ENCODE assay signal across 1 cellular context in the genomic region with DNA sequence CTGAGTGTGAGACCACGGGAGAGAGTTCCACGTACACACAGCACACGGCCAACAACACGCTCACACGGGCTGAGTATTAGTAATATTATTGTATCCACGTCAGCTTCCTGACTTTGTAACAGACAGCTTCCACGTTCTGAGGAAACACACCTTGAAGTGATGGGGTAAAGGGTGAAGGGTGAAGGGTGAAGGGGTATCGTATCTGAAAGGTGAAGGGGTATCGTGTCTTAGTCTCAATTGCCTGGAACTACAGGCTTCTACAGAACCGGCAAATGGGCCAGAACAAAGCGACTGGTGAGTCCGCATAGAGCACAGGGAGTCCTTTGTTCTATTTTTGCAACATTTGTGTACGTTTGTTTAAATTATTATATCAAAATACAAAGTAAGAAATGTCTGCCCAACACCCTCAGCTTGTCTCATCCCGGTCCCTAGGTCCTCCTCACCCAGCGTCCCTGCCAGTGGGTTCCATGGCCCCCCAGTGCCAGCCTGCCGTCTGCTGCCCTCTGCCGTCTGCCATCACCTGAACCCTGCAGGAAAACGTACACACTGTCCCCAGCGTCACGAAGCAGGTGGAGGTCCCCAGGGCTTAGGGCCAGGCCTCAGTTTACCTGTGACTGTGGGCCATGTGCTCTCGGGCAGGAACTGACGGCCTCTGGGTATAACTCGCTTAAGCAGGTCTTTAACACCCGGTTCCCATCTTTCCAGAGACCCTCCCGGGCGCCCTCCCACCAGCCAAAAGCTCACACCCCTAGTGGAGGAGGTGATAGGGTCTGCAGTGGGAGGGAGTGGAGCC.
TF ChIP-seq lines count a peak whose summit lies in the region.

No MANE protein-coding gene starts in this region.

TF ChIP-seq in HepG2, 621 proteins besides CTCF, POLR2A, EP300 and RAD21 (continued from another document and continues in another):
- TF ChIP-seq, protein P1, sequence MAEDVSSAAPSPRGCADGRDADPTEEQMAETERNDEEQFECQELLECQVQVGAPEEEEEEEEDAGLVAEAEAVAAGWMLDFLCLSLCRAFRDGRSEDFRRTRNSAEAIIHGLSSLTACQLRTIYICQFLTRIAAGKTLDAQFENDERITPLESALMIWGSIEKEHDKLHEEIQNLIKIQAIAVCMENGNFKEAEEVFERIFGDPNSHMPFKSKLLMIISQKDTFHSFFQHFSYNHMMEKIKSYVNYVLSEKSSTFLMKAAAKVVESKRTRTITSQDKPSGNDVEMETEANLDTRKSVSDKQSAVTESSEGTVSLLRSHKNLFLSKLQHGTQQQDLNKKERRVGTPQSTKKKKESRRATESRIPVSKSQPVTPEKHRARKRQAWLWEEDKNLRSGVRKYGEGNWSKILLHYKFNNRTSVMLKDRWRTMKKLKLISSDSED (CRISPR knock-in tag; IDR thresholded peaks at IDR 0.05): no peak
- no peak for TF ChIP-seq ZNF7 (CRISPR knock-in tag; IDR thresholded peaks at IDR 0.05)
- no peak for TF ChIP-seq MTF2 (CRISPR knock-in tag; IDR thresholded peaks at IDR 0.05; ENCODE audit: borderline replicate concordance)
- no peak for TF ChIP-seq KLF9 (CRISPR knock-in tag; IDR thresholded peaks at IDR 0.05; ENCODE audit: low read depth)
- TF ChIP-seq, protein P2, sequence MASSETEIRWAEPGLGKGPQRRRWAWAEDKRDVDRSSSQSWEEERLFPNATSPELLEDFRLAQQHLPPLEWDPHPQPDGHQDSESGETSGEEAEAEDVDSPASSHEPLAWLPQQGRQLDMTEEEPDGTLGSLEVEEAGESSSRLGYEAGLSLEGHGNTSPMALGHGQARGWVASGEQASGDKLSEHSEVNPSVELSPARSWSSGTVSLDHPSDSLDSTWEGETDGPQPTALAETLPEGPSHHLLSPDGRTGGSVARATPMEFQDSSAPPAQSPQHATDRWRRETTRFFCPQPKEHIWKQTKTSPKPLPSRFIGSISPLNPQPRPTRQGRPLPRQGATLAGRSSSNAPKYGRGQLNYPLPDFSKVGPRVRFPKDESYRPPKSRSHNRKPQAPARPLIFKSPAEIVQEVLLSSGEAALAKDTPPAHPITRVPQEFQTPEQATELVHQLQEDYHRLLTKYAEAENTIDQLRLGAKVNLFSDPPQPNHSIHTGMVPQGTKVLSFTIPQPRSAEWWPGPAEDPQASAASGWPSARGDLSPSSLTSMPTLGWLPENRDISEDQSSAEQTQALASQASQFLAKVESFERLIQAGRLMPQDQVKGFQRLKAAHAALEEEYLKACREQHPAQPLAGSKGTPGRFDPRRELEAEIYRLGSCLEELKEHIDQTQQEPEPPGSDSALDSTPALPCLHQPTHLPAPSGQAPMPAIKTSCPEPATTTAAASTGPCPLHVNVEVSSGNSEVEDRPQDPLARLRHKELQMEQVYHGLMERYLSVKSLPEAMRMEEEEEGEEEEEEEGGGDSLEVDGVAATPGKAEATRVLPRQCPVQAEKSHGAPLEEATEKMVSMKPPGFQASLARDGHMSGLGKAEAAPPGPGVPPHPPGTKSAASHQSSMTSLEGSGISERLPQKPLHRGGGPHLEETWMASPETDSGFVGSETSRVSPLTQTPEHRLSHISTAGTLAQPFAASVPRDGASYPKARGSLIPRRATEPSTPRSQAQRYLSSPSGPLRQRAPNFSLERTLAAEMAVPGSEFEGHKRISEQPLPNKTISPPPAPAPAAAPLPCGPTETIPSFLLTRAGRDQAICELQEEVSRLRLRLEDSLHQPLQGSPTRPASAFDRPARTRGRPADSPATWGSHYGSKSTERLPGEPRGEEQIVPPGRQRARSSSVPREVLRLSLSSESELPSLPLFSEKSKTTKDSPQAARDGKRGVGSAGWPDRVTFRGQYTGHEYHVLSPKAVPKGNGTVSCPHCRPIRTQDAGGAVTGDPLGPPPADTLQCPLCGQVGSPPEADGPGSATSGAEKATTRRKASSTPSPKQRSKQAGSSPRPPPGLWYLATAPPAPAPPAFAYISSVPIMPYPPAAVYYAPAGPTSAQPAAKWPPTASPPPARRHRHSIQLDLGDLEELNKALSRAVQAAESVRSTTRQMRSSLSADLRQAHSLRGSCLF (CRISPR knock-in tag; IDR thresholded peaks at IDR 0.05; ENCODE audit: borderline replicate concordance): no peak
- TF ChIP-seq ZNF224 (CRISPR knock-in tag; IDR thresholded peaks at IDR 0.05): no peak
- TF ChIP-seq, protein P3, sequence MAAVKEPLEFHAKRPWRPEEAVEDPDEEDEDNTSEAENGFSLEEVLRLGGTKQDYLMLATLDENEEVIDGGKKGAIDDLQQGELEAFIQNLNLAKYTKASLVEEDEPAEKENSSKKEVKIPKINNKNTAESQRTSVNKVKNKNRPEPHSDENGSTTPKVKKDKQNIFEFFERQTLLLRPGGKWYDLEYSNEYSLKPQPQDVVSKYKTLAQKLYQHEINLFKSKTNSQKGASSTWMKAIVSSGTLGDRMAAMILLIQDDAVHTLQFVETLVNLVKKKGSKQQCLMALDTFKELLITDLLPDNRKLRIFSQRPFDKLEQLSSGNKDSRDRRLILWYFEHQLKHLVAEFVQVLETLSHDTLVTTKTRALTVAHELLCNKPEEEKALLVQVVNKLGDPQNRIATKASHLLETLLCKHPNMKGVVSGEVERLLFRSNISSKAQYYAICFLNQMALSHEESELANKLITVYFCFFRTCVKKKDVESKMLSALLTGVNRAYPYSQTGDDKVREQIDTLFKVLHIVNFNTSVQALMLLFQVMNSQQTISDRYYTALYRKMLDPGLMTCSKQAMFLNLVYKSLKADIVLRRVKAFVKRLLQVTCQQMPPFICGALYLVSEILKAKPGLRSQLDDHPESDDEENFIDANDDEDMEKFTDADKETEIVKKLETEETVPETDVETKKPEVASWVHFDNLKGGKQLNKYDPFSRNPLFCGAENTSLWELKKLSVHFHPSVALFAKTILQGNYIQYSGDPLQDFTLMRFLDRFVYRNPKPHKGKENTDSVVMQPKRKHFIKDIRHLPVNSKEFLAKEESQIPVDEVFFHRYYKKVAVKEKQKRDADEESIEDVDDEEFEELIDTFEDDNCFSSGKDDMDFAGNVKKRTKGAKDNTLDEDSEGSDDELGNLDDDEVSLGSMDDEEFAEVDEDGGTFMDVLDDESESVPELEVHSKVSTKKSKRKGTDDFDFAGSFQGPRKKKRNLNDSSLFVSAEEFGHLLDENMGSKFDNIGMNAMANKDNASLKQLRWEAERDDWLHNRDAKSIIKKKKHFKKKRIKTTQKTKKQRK (IDR thresholded peaks at IDR 0.05; ENCODE audit: low read length): no peak
- TF ChIP-seq, protein P4, sequence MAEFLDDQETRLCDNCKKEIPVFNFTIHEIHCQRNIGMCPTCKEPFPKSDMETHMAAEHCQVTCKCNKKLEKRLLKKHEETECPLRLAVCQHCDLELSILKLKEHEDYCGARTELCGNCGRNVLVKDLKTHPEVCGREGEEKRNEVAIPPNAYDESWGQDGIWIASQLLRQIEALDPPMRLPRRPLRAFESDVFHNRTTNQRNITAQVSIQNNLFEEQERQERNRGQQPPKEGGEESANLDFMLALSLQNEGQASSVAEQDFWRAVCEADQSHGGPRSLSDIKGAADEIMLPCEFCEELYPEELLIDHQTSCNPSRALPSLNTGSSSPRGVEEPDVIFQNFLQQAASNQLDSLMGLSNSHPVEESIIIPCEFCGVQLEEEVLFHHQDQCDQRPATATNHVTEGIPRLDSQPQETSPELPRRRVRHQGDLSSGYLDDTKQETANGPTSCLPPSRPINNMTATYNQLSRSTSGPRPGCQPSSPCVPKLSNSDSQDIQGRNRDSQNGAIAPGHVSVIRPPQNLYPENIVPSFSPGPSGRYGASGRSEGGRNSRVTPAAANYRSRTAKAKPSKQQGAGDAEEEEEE (CRISPR knock-in tag; IDR thresholded peaks at IDR 0.05; ENCODE audit: borderline replicate concordance): no peak
- no peak for TF ChIP-seq NONO (IDR thresholded peaks at IDR 0.05)
- TF ChIP-seq NONO (CRISPR knock-in tag; conservative IDR thresholded peaks at IDR 0.05): 0 out of 2 replicates have a peak, but pooled peaks have one; percentile 14
- TF ChIP-seq, protein P5, sequence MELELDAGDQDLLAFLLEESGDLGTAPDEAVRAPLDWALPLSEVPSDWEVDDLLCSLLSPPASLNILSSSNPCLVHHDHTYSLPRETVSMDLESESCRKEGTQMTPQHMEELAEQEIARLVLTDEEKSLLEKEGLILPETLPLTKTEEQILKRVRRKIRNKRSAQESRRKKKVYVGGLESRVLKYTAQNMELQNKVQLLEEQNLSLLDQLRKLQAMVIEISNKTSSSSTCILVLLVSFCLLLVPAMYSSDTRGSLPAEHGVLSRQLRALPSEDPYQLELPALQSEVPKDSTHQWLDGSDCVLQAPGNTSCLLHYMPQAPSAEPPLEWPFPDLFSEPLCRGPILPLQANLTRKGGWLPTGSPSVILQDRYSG (CRISPR knock-in tag; IDR thresholded peaks at IDR 0.05): no peak
- no peak for TF ChIP-seq MIXL1 (CRISPR knock-in tag; IDR thresholded peaks at IDR 0.05)
- TF ChIP-seq JUN (CRISPR knock-in tag; IDR thresholded peaks at IDR 0.05): no peak
- TF ChIP-seq ZNF317 (CRISPR knock-in tag; IDR thresholded peaks at IDR 0.05): no peak
- TF ChIP-seq, protein P6, sequence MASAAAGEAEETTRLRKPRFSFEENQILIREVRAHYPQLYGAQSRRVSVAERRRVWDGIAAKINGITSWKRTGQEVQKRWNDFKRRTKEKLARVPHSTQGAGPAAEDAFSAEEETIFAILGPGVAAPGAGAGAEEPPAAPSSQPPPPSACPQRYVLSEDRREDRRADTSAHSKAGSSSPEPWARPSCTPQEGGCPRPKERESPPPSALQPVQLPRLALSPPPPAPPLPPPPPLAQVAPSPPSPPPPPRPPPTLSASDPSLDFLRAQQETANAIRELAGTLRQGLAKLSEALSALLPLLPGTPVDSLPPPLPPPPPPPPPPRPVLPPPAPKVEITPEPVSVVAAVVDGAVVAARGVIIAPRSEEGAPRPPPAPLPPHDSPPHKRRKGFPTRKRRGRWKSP (CRISPR knock-in tag; IDR thresholded peaks at IDR 0.05): 0 out of 2 replicates have a peak, but pooled peaks have one; percentile 49
- peak; percentile 55; the same call in 1 of the 2 replicates for TF ChIP-seq ATF7-NPFF (CRISPR knock-in tag; IDR thresholded peaks at IDR 0.05; ENCODE audit: low read depth)
- TF ChIP-seq ZNF570 (CRISPR knock-in tag; IDR thresholded peaks at IDR 0.05; ENCODE audit: borderline replicate concordance): no peak
- TF ChIP-seq, protein P7, sequence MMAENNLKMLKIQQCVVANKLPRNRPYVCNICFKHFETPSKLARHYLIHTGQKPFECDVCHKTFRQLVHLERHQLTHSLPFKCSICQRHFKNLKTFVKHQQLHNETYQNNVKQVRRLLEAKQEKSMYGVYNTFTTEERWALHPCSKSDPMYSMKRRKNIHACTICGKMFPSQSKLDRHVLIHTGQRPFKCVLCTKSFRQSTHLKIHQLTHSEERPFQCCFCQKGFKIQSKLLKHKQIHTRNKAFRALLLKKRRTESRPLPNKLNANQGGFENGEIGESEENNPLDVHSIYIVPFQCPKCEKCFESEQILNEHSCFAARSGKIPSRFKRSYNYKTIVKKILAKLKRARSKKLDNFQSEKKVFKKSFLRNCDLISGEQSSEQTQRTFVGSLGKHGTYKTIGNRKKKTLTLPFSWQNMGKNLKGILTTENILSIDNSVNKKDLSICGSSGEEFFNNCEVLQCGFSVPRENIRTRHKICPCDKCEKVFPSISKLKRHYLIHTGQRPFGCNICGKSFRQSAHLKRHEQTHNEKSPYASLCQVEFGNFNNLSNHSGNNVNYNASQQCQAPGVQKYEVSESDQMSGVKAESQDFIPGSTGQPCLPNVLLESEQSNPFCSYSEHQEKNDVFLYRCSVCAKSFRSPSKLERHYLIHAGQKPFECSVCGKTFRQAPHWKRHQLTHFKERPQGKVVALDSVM (CRISPR knock-in tag; IDR thresholded peaks at IDR 0.05): no peak; the same call in 1 of the 2 replicates
- peak; percentile 31; the same call in 1 of the 2 replicates for TF ChIP-seq SAP130 (CRISPR knock-in tag; IDR thresholded peaks at IDR 0.05; ENCODE audit: low read depth)
- TF ChIP-seq, protein P8, sequence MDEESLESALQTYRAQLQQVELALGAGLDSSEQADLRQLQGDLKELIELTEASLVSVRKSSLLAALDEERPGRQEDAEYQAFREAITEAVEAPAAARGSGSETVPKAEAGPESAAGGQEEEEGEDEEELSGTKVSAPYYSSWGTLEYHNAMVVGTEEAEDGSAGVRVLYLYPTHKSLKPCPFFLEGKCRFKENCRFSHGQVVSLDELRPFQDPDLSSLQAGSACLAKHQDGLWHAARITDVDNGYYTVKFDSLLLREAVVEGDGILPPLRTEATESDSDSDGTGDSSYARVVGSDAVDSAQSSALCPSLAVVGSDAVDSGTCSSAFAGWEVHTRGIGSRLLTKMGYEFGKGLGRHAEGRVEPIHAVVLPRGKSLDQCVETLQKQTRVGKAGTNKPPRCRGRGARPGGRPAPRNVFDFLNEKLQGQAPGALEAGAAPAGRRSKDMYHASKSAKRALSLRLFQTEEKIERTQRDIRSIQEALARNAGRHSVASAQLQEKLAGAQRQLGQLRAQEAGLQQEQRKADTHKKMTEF (CRISPR knock-in tag; IDR thresholded peaks at IDR 0.05): no peak
- no peak for TF ChIP-seq GATAD1 (CRISPR knock-in tag; IDR thresholded peaks at IDR 0.05)
- TF ChIP-seq, protein P9, sequence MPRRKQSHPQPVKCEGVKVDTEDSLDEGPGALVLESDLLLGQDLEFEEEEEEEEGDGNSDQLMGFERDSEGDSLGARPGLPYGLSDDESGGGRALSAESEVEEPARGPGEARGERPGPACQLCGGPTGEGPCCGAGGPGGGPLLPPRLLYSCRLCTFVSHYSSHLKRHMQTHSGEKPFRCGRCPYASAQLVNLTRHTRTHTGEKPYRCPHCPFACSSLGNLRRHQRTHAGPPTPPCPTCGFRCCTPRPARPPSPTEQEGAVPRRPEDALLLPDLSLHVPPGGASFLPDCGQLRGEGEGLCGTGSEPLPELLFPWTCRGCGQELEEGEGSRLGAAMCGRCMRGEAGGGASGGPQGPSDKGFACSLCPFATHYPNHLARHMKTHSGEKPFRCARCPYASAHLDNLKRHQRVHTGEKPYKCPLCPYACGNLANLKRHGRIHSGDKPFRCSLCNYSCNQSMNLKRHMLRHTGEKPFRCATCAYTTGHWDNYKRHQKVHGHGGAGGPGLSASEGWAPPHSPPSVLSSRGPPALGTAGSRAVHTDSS (CRISPR knock-in tag; conservative IDR thresholded peaks at IDR 0.05): no peak
- TF ChIP-seq, protein P10, sequence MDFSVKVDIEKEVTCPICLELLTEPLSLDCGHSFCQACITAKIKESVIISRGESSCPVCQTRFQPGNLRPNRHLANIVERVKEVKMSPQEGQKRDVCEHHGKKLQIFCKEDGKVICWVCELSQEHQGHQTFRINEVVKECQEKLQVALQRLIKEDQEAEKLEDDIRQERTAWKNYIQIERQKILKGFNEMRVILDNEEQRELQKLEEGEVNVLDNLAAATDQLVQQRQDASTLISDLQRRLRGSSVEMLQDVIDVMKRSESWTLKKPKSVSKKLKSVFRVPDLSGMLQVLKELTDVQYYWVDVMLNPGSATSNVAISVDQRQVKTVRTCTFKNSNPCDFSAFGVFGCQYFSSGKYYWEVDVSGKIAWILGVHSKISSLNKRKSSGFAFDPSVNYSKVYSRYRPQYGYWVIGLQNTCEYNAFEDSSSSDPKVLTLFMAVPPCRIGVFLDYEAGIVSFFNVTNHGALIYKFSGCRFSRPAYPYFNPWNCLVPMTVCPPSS (IDR thresholded peaks at IDR 0.05): no peak
- no peak for TF ChIP-seq FOXK2 (IDR thresholded peaks at IDR 0.05)
- no peak for TF ChIP-seq ZMYM3 (CRISPR knock-in tag; IDR thresholded peaks at IDR 0.05)
- TF ChIP-seq FOXP1 (IDR thresholded peaks at IDR 0.05): no peak
- no peak for TF ChIP-seq FOXP1 (CRISPR knock-in tag; IDR thresholded peaks at IDR 0.05)
- TF ChIP-seq ISX (CRISPR knock-in tag; conservative IDR thresholded peaks at IDR 0.05): no peak
- no peak for TF ChIP-seq ZNF12 (CRISPR knock-in tag; IDR thresholded peaks at IDR 0.05)
- TF ChIP-seq, protein P11, sequence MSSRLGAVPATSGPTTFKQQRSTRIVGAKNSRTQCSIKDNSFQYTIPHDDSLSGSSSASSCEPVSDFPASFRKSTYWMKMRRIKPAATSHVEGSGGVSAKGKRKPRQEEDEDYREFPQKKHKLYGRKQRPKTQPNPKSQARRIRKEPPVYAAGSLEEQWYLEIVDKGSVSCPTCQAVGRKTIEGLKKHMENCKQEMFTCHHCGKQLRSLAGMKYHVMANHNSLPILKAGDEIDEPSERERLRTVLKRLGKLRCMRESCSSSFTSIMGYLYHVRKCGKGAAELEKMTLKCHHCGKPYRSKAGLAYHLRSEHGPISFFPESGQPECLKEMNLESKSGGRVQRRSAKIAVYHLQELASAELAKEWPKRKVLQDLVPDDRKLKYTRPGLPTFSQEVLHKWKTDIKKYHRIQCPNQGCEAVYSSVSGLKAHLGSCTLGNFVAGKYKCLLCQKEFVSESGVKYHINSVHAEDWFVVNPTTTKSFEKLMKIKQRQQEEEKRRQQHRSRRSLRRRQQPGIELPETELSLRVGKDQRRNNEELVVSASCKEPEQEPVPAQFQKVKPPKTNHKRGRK (CRISPR knock-in tag; IDR thresholded peaks at IDR 0.05): no peak
